In the genomic region with DNA sequence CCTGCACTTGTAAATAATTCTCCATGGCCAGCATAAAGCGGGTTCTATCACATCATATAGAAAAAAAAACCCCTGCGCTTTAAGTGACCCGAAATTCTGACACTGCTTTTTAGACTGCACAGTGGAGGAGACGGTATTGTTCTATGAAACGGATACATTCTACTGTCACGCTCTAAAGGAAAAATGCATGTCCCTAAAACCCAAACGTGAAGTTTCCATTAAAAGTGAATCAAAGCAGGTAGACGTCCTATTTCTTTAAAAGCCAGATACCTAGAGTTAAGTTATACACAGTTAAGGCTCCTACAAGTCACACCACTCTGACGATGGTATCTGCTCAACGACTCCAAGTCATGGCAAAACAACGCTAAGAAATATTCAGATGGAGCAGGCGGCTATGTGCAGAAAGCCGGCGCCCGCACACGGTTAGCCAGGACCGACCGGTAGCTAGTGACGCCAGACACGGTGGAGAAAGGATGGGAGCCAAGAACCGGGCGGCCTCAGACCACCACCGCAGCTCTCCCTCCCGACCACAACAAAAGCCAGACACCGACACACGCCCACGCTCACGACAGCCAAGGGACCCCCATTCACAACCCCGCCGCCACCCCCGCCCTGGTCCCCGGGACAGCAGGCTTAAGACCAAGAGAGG, we compare ENCODE assay signal across 8 cellular contexts.
DNase-seq lines count a peak whose midpoint lies in the region; ATAC-seq, FAIRE-seq and TF ChIP-seq lines count a peak whose summit lies in the region.

No MANE protein-coding gene starts in this region.

- no peaks in the 10 kb centered on the region for H3K9me3 ChIP-seq in iPS DF 6.9 (ENCODE audit: control insufficient read depth, insufficient read depth, low read length)

- H3K4me3 ChIP-seq in GM12875 (ENCODE audit: low read depth, low read length): peak overlapping the region; percentile 91
- peak overlapping the region; percentile 97 for H3K4me3 ChIP-seq in NB4 (ENCODE audit: low read depth, low read length)
- H3K4me3 ChIP-seq in iPS DF 6.9 (ENCODE audit: low read length): peak overlapping the region; percentile 74
- peak overlapping the region; percentile 72 to 99 (median 89) for H3K4me3 ChIP-seq in skin epidermis

- no peak for TF ChIP-seq POLR2A in NB4 (IDR thresholded peaks at IDR 0.05; ENCODE audit: extremely low read depth, insufficient read length)

- TF ChIP-seq CTCF in GM12875 (IDR thresholded peaks at IDR 0.05; ENCODE audit: borderline replicate concordance, insufficient read depth, low read depth, low read length): no peak
- no peak for TF ChIP-seq CTCF in NB4 (IDR thresholded peaks at IDR 0.05; ENCODE audit: low read depth, low read length)

- no peak for FAIRE-seq in HTR-8/SVneo (lab: Jason Lieb, UNC)

- DNase-seq in NB4 (ENCODE audit: low read depth): peak; percentile 46
- DNase-seq in amniotic epithelial cell (ENCODE audit: low read depth): peak; percentile 34
- DNase-seq in iPS DF 6.9 (ENCODE audit: low read depth, low spot score): no peak
- no peak for DNase-seq in HTR-8/SVneo (ENCODE audit: insufficient read length, low spot score)
- no peak for DNase-seq in kidney glomerular epithelial cell (lab: John Stamatoyannopoulos, UW)

- peaks cover 3% of the 10 kb centered on the region; the same call in 1 of the 2 replicates for H3K36me3 ChIP-seq in iPS DF 6.9 (ENCODE audit: control insufficient read depth, insufficient read depth, low read length)

- peak; percentile 29 for ATAC-seq in GM21737 (IDR thresholded peaks at IDR 0.05; ENCODE audit: unreplicated experiment)

- H3K27ac ChIP-seq in iPS DF 6.9 (ENCODE audit: low read length): no peak overlapping the region
- H3K27ac ChIP-seq in skin epidermis: peak overlapping the region; percentile 99 to 100 (median 100)

- H3K4me1 ChIP-seq in iPS DF 6.9 (ENCODE audit: control insufficient read depth, insufficient read depth, low read length): peaks cover 2% of the 10 kb centered on the region; the same call in 1 of the 2 replicates

- no CpG with 5 or more reads among the region's 32 CpGs for WGBS in iPS DF 6.9 (ENCODE audit: insufficient coverage, insufficient read length)

- H3K27me3 ChIP-seq in iPS DF 6.9 (ENCODE audit: control insufficient read depth, insufficient read depth, low read length): no peaks in the 10 kb centered on the region

Comparison
In these comparisons a context has a peak if more than half of its experiments do, and no peak if none do; other contexts are left out.
1. DNase-seq: peak in NB4 (single experiment) and amniotic epithelial cell (single experiment); none in iPS DF 6.9 (single experiment), HTR-8/SVneo (single experiment) and kidney glomerular epithelial cell (single experiment).
2. Peak in every context shown above with its lines, with median percentiles within 50 percentile points of each other: H3K4me3 ChIP-seq.